21 cellular contexts compared by ENCODE assay signal in the genomic region with DNA sequence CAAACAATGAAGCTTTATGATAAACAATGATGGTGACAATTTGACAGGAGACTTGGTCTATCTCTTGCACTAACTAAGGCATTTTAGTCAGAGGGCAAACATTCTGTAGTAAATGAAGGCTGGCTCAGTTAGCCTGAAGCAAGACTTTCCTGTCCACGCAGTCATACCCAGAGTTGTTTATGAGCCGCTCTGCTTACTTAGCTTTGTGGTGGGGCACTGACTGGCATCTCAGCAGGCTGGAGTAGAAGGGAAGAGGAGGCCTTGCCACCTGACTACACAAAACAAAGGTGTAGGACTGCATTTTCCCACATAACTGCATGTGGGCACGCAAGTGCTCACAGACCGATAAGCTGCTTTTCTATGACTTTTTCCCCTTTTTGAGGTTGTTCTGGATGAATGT.
"Had no signal": no experiment of that assay in that cellular context is flagged by ENCODE, and none has a peak within 500 bp of the region (broad histone marks: within the 10 kb centered on the region; RNA-seq: fewer than 3 reads in every experiment).

No MANE protein-coding gene starts in this region.

- H3K27ac Mint-ChIP-seq: immature natural killer cell; natural killer cell treated with Interleukin-12 subunit alpha and Interleukin-12 subunit beta and Interleukin-15 and Interleukin-18, amount 100 ng/mL, for 72 hours; neural progenitor cell; progenitor cell of endocrine pancreas; stimulated activated memory B cell treated with anti-CD40 and anti-IgM and Interleukin-4, amounts not matched to agents 10 μg/mL and 1 μg/mL and 100 μg/mL, for 72 hours; stimulated activated naive CD8-positive, alpha-beta T cell treated with anti-CD3 and anti-CD28 coated beads, Interleukin-15, Interleukin-2, amounts not matched to agents 100 ng/mL and 50 ng/mL, for 24 hours had no signal

- DNase-seq: erythroblast; foreskin keratinocyte; immature natural killer cell; left colon; left ventricle myocardium superior; mesenchymal stem cell; midbrain; occipital lobe; pancreas; right cardiac atrium; stimulated activated CD4-positive, alpha-beta T cell treated with anti-CD3 and anti-CD28 coated beads, Interleukin-4, amount 100 ng/mL, for 24 hours; transverse colon had no signal

- H3K4me1 ChIP-seq: foreskin keratinocyte, neural progenitor cell, pancreas, transverse colon had no signal

- H3K36me3 ChIP-seq: neural progenitor cell, pancreas, thoracic aorta, transverse colon had no signal

- H3K27ac ChIP-seq: foreskin keratinocyte, neural progenitor cell, pancreas, transverse colon had no signal

- H3K27me3 Mint-ChIP-seq: natural killer cell treated with Interleukin-12 subunit alpha and Interleukin-12 subunit beta and Interleukin-15 and Interleukin-18, amount 100 ng/mL, for 72 hours; stimulated activated memory B cell treated with anti-CD40 and anti-IgM and Interleukin-4, amounts not matched to agents 10 μg/mL and 1 μg/mL and 100 μg/mL, for 72 hours; stimulated activated naive CD8-positive, alpha-beta T cell treated with anti-CD3 and anti-CD28 coated beads, Interleukin-15, Interleukin-2, amounts not matched to agents 100 ng/mL and 50 ng/mL, for 24 hours had no signal

- H3K4me3 ChIP-seq: lung, neural progenitor cell, pancreas, smooth muscle cell, thoracic aorta, transverse colon had no signal

- H3K27me3 ChIP-seq: neural progenitor cell, pancreas, transverse colon had no signal

- H3K9me3 Mint-ChIP-seq: dendritic cell treated with granulocyte-macrophage colony-stimulating factor and Interleukin-4, amounts not matched to agents 40 ng/mL and 50 ng/mL, for 4 days; immature natural killer cell; natural killer cell treated with Interleukin-12 subunit alpha and Interleukin-12 subunit beta and Interleukin-15 and Interleukin-18, amount 100 ng/mL, for 72 hours; neural progenitor cell; stimulated activated memory B cell treated with anti-CD40 and anti-IgM and Interleukin-4, amounts not matched to agents 10 μg/mL and 1 μg/mL and 100 μg/mL, for 72 hours; stimulated activated naive CD8-positive, alpha-beta T cell treated with anti-CD3 and anti-CD28 coated beads, Interleukin-15, Interleukin-2, amounts not matched to agents 100 ng/mL and 50 ng/mL, for 24 hours had no signal

- H3K4me2 ChIP-seq: neural progenitor cell, smooth muscle cell had no signal

- ATAC-seq: foreskin keratinocyte; left ventricle myocardium superior; natural killer cell treated with Interleukin-12 subunit alpha and Interleukin-12 subunit beta and Interleukin-15 and Interleukin-18, amount 100 ng/mL, for 72 hours; pancreas; right cardiac atrium; stimulated activated memory B cell treated with anti-CD40 and anti-IgM and Interleukin-4, amounts not matched to agents 10 μg/mL and 1 μg/mL and 100 μg/mL, for 72 hours had no signal

- H3K4me3 Mint-ChIP-seq: dendritic cell treated with granulocyte-macrophage colony-stimulating factor and Interleukin-4, amounts not matched to agents 40 ng/mL and 50 ng/mL, for 4 days; immature natural killer cell; natural killer cell treated with Interleukin-12 subunit alpha and Interleukin-12 subunit beta and Interleukin-15 and Interleukin-18, amount 100 ng/mL, for 72 hours; neural progenitor cell; stimulated activated memory B cell treated with anti-CD40 and anti-IgM and Interleukin-4, amounts not matched to agents 10 μg/mL and 1 μg/mL and 100 μg/mL, for 72 hours; stimulated activated naive CD8-positive, alpha-beta T cell treated with anti-CD3 and anti-CD28 coated beads, Interleukin-15, Interleukin-2, amounts not matched to agents 100 ng/mL and 50 ng/mL, for 24 hours had no signal

- H3K4me1 Mint-ChIP-seq: immature natural killer cell had no signal

- H3K9ac ChIP-seq: neural progenitor cell had no signal

- H3K9me3 ChIP-seq: pancreas, thoracic aorta, transverse colon had no signal
